25 cellular contexts compared by ENCODE assay signal in genomic region chr12:116597886-116598285, GRCh38. TPM values are rescaled to one million over a fixed set of nuclear protein-coding genes. Genes with fewer than 3 reads are reported as not detected.
DNase-seq lines count a peak whose midpoint lies in the region; ATAC-seq and TF ChIP-seq lines count a peak whose summit lies in the region.
"Had no signal": no experiment of that assay in that cellular context is flagged by ENCODE, and none has a peak within 500 bp of the region (broad histone marks: within the 10 kb centered on the region; RNA-seq: fewer than 3 reads in every experiment).

No MANE protein-coding gene starts in this region.

- H3K36me3 ChIP-seq in adipocyte (ENCODE audit: control insufficient read depth, insufficient read depth, low read length, severe bottlenecking) (no peaks in the 10 kb centered on the region), uterus (no peaks in the 10 kb centered on the region)
- H3K36me3 ChIP-seq: adrenal gland, brain microvascular endothelial cell, thoracic aorta had no signal

- peak overlapping the region; percentile 86 to 88 for H3K27ac ChIP-seq in uterus
- H3K27ac ChIP-seq: brain microvascular endothelial cell, KMS-11, RWPE1, SK-N-MC had no signal

- CTCF ChIA-PET in activated CD4-positive, alpha-beta T cell treated with anti-CD3 and anti-CD28 coated beads, Interleukin-2, amount 10 ng/mL, durations not matched to agents 7 days and 5 days (lab: Charles Lee), result no interaction called here
- CTCF ChIA-PET in activated CD4-positive, alpha-beta T cell treated with anti-CD3 and anti-CD28 coated beads for 36 hours (lab: Charles Lee), result interaction anchor here (0.6 kb wide), 1 partner anchor 535 kb away, joined by 3 read pairs; no protein-coding TSS in a partner anchor

- peaks cover 64% of the 10 kb centered on the region for H3K4me1 Mint-ChIP-seq in activated CD4-positive, alpha-beta T cell treated with anti-CD3 and anti-CD28 coated beads, Interleukin-2, amount 10 ng/mL, durations not matched to agents 7 days and 5 days
- H3K4me1 Mint-ChIP-seq in activated CD4-positive, alpha-beta T cell treated with anti-CD3 and anti-CD28 coated beads for 36 hours, result peaks cover 26% of the 10 kb centered on the region
- peaks cover 49% of the 10 kb centered on the region for H3K4me1 Mint-ChIP-seq in nephron

- H3K4me3 ChIP-seq in adipocyte (ENCODE audit: low read length) (no peak overlapping the region), uterus (no peak overlapping the region)
- H3K4me3 ChIP-seq: adrenal gland, GM12878, SK-N-MC, thoracic aorta had no signal

- H3K27me3 ChIP-seq in adipocyte (replicated peaks; ENCODE audit: control insufficient read depth, insufficient read depth, low read length), result no peaks in the 10 kb centered on the region
- no peaks in the 10 kb centered on the region for H3K27me3 ChIP-seq in uterus
- H3K27me3 ChIP-seq: adrenal gland, brain microvascular endothelial cell had no signal

- H3K27me3 Mint-ChIP-seq in activated CD4-positive, alpha-beta T cell treated with anti-CD3 and anti-CD28 coated beads, Interleukin-2, amount 10 ng/mL, durations not matched to agents 7 days and 5 days, result peaks cover 4% of the 10 kb centered on the region
- no peaks in the 10 kb centered on the region for H3K27me3 Mint-ChIP-seq in activated CD4-positive, alpha-beta T cell treated with anti-CD3 and anti-CD28 coated beads for 36 hours
- H3K27me3 Mint-ChIP-seq in nephron (ENCODE audit: low read depth), result peaks cover 4% of the 10 kb centered on the region
- H3K27me3 Mint-ChIP-seq: effector memory CD8-positive, alpha-beta T cell had no signal

- H3K9me3 ChIP-seq in adipocyte (ENCODE audit: control insufficient read depth, low read length) (no peaks in the 10 kb centered on the region), uterus (no peaks in the 10 kb centered on the region)
- H3K9me3 ChIP-seq: adrenal gland, thoracic aorta had no signal

- POLR2A ChIA-PET in activated CD4-positive, alpha-beta T cell treated with anti-CD3 and anti-CD28 coated beads, Interleukin-2, amount 10 ng/mL, durations not matched to agents 7 days and 5 days (lab: Charles Lee), result no interaction called here
- POLR2A ChIA-PET in activated CD4-positive, alpha-beta T cell treated with anti-CD3 and anti-CD28 coated beads for 36 hours (lab: Charles Lee), result interaction anchor here (0.6 kb wide), 1 partner anchor 322 kb away, joined by 3 read pairs; no protein-coding TSS in a partner anchor

- no peak overlapping the region for H3K4me3 Mint-ChIP-seq in activated CD4-positive, alpha-beta T cell treated with anti-CD3 and anti-CD28 coated beads, Interleukin-2, amount 10 ng/mL, durations not matched to agents 7 days and 5 days
- no peak overlapping the region for H3K4me3 Mint-ChIP-seq in activated CD4-positive, alpha-beta T cell treated with anti-CD3 and anti-CD28 coated beads for 36 hours
- peak overlapping the region in 2 of 3 experiments; percentile 35 to 42 for H3K4me3 Mint-ChIP-seq in nephron
- H3K4me3 Mint-ChIP-seq: activated T-cell treated with anti-CD3 and anti-CD28 coated beads, Interleukin-2, amount 50 U/mL, for 4 hours; effector memory CD8-positive, alpha-beta T cell; T-helper 1 cell treated with Interleukin-12 subunit alpha and Interleukin-12 subunit beta and Interleukin-4 antibody, amounts not matched to agents 30 μg/mL and 1 μg/mL, for 36 hours had no signal

- intact Hi-C loops in activated CD4-positive, alpha-beta T cell treated with anti-CD3 and anti-CD28 coated beads for 36 hours (cut with DNase I, micrococcal nuclease), result loop anchor here in 1 of 2 experiments (5.0 kb wide), 3 partner anchors 321 to 601 kb away; partner anchors contain the start of gene MED13L
- intact Hi-C loops in uterus (cut with DNase I; ENCODE audit: low total_unique reads), result loop anchor here (10.0 kb wide), 3 partner anchors 63 to 593 kb away; partner anchors contain the start of gene MED13L

- TF ChIP-seq CTCF in nephron (IDR thresholded peaks at IDR 0.05; ENCODE audit: unreplicated experiment in 3 of 3) (no peak), uterus (IDR thresholded peaks at IDR 0.05) (no peak)

- peaks cover 7% of the 10 kb centered on the region for H3K9me3 Mint-ChIP-seq in activated CD4-positive, alpha-beta T cell treated with anti-CD3 and anti-CD28 coated beads, Interleukin-2, amount 10 ng/mL, durations not matched to agents 7 days and 5 days
- H3K9me3 Mint-ChIP-seq in activated CD4-positive, alpha-beta T cell treated with anti-CD3 and anti-CD28 coated beads for 36 hours (ENCODE audit: low read depth), result no peaks in the 10 kb centered on the region
- no peaks in the 10 kb centered on the region for H3K9me3 Mint-ChIP-seq in nephron
- H3K9me3 Mint-ChIP-seq: activated T-cell treated with anti-CD3 and anti-CD28 coated beads, Interleukin-2, amount 50 U/mL, for 4 hours; effector memory CD8-positive, alpha-beta T cell; T-helper 1 cell treated with Interleukin-12 subunit alpha and Interleukin-12 subunit beta and Interleukin-4 antibody, amounts not matched to agents 30 μg/mL and 1 μg/mL, for 36 hours had no signal

- no peak for TF ChIP-seq POLR2A in uterus (IDR thresholded peaks at IDR 0.05)

- ATAC-seq in activated CD4-positive, alpha-beta T cell treated with anti-CD3 and anti-CD28 coated beads for 36 hours, result no peak
- ATAC-seq in HG03039 (IDR thresholded peaks at IDR 0.05; ENCODE audit: unreplicated experiment), result no peak
- ATAC-seq: activated T-cell treated with anti-CD3 and anti-CD28 coated beads, Interleukin-2, amount 50 U/mL, for 4 hours; effector memory CD8-positive, alpha-beta T cell; esophagus mucosa; GM12878 had no signal

- H3K9ac ChIP-seq in adipocyte (ENCODE audit: low read length), result peak overlapping the region; percentile 13
- H3K9ac ChIP-seq: KMS-11 had no signal

- peak overlapping the region; percentile 3 for H3K27ac Mint-ChIP-seq in activated CD4-positive, alpha-beta T cell treated with anti-CD3 and anti-CD28 coated beads, Interleukin-2, amount 10 ng/mL, durations not matched to agents 7 days and 5 days
- no peak overlapping the region for H3K27ac Mint-ChIP-seq in activated CD4-positive, alpha-beta T cell treated with anti-CD3 and anti-CD28 coated beads for 36 hours
- peak overlapping the region; percentile 47 to 91 (median 89) for H3K27ac Mint-ChIP-seq in nephron
- H3K27ac Mint-ChIP-seq: effector memory CD8-positive, alpha-beta T cell; T-helper 1 cell treated with Interleukin-12 subunit alpha and Interleukin-12 subunit beta and Interleukin-4 antibody, amounts not matched to agents 30 μg/mL and 1 μg/mL, for 36 hours had no signal

- peaks cover 12% of the 10 kb centered on the region for H3K36me3 Mint-ChIP-seq in activated CD4-positive, alpha-beta T cell treated with anti-CD3 and anti-CD28 coated beads, Interleukin-2, amount 10 ng/mL, durations not matched to agents 7 days and 5 days (ENCODE audit: low read depth)
- H3K36me3 Mint-ChIP-seq in activated CD4-positive, alpha-beta T cell treated with anti-CD3 and anti-CD28 coated beads for 36 hours (ENCODE audit: low read depth), result no peaks in the 10 kb centered on the region
- H3K36me3 Mint-ChIP-seq in nephron (ENCODE audit: low read depth), result no peaks in the 10 kb centered on the region

- peaks cover 57% of the 10 kb centered on the region for H3K4me1 ChIP-seq in adipocyte (ENCODE audit: control insufficient read depth, insufficient read depth, low read length)
- H3K4me1 ChIP-seq in uterus, result peaks cover 0 to 7% of the 10 kb centered on the region in 2 donors

- DNase-seq in activated CD4-positive, alpha-beta T cell treated with anti-CD3 and anti-CD28 coated beads, Interleukin-2, amount 10 ng/mL, durations not matched to agents 7 days and 5 days, result no peak
- no peak for DNase-seq in activated CD4-positive, alpha-beta T cell treated with anti-CD3 and anti-CD28 coated beads for 36 hours
- DNase-seq in adipocyte (ENCODE audit: low read depth) (peak; percentile 12), uterus (no peak), COLO829 (ENCODE audit: low spot score) (no peak)
- no peak for DNase-seq in NK-92 treated with Interleukin-12 subunit alpha and Interleukin-12 subunit beta, amount 100 ng/mL, for 24 hours (lab: John Stamatoyannopoulos, UW)
- DNase-seq: 8988T; activated CD4-positive, alpha-beta T cell treated with anti-CD3 and anti-CD28 coated beads for 4 hours; activated T-cell treated with anti-CD3 and anti-CD28 coated beads, Interleukin-2, amount 50 U/mL, for 4 hours; adrenal gland; AML-193; brain microvascular endothelial cell; effector memory CD8-positive, alpha-beta T cell; NCI-H146; NCI-H524; stimulated activated naive CD4-positive, alpha-beta T cell had no signal

RNA-seq across cellular contexts. Expression of gene MAP1LC3B2, which starts 38.7 kb away (rescaled TPM):
- 1 to 10 TPM; 1.0 to 1.5 TPM for total RNA-seq in activated CD4-positive, alpha-beta T cell treated with anti-CD3 and anti-CD28 coated beads, Interleukin-2, amount 10 ng/mL, durations not matched to agents 7 days and 5 days
- total RNA-seq in activated CD4-positive, alpha-beta T cell treated with anti-CD3 and anti-CD28 coated beads for 36 hours, result 1 to 10 TPM in 1 of 2 experiments, not detected in 1; 1.8 TPM
- 1 to 10 TPM in 2 of 4 donors, not detected in 2; 1.8 to 3.6 TPM for total RNA-seq in uterus
- total RNA-seq: GM12878 had no signal

Comparison
In these comparisons a context has a peak if more than half of its experiments do, and no peak if none do; other contexts are left out.
1. H3K4me3 Mint-ChIP-seq: peak in nephron (2 of 3); none in activated CD4-positive, alpha-beta T cell treated with anti-CD3 and anti-CD28 coated beads, Interleukin-2, amount 10 ng/mL, durations not matched to agents 7 days and 5 days (single experiment) and activated CD4-positive, alpha-beta T cell treated with anti-CD3 and anti-CD28 coated beads for 36 hours (single experiment).